ENCODE assay signal across 27 cellular contexts in the genomic region with DNA sequence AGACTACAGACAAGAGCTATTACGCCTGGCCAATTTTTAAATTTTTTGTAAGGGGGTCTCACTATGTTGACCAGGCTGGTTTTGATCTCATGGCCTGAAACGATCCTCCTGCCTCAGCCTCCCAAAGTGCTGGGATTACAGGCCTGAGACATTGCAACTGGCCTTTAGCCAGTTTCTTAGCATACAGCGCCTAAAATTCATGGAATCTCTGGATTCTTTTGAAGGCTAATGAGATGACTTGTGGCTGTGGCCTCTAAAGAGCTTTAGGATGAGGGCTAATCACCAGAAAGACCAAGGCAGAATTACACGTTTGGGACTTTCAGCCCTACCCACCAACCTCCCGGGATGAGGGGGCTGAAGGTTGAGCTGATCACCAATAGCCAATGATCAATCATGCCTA. TPM values are rescaled to one million over a fixed set of nuclear protein-coding genes. Genes with fewer than 3 reads are reported as not detected.
DNase-seq lines count a peak whose midpoint lies in the region; ATAC-seq, FAIRE-seq and TF ChIP-seq lines count a peak whose summit lies in the region.
"Had no signal": no experiment of that assay in that cellular context is flagged by ENCODE, and none has a peak within 500 bp of the region (broad histone marks: within the 10 kb centered on the region; RNA-seq: fewer than 3 reads in every experiment).

No MANE protein-coding gene starts in this region.

- no peaks in the 10 kb centered on the region for H3K27me3 Mint-ChIP-seq in CD4-positive, CD25-positive, alpha-beta regulatory T cell
- H3K27me3 Mint-ChIP-seq in astrocyte (ENCODE audit: low read depth, unreplicated experiment), result no peaks in the 10 kb centered on the region
- H3K27me3 Mint-ChIP-seq in naive thymus-derived CD8-positive, alpha-beta T cell, result no peaks in the 10 kb centered on the region
- H3K27me3 Mint-ChIP-seq: activated CD4-positive, alpha-beta T cell treated with anti-CD3 and anti-CD28 coated beads, Interleukin-2, amount 10 ng/mL, durations not matched to agents 7 days and 5 days had no signal

- peaks cover 48% of the 10 kb centered on the region for H3K79me2 ChIP-seq in astrocyte (ENCODE audit: insufficient read depth, low read length)

- H3K36me3 Mint-ChIP-seq in CD4-positive, CD25-positive, alpha-beta regulatory T cell, result peaks cover 33% of the 10 kb centered on the region
- peaks cover 6% of the 10 kb centered on the region for H3K36me3 Mint-ChIP-seq in astrocyte (ENCODE audit: low read depth, unreplicated experiment)
- peaks cover under 1 to 84% (median 5%) of the 10 kb centered on the region in 3 donors for H3K36me3 Mint-ChIP-seq in naive thymus-derived CD8-positive, alpha-beta T cell

- TF ChIP-seq CTCF in astrocyte (IDR thresholded peaks at IDR 0.05; ENCODE audit: insufficient read depth, low read depth, low read length), result no peak

- H3K9me3 Mint-ChIP-seq in CD4-positive, CD25-positive, alpha-beta regulatory T cell, result no peaks in the 10 kb centered on the region
- no peaks in the 10 kb centered on the region for H3K9me3 Mint-ChIP-seq in astrocyte (ENCODE audit: unreplicated experiment)
- H3K9me3 Mint-ChIP-seq in naive thymus-derived CD8-positive, alpha-beta T cell, result no peaks in the 10 kb centered on the region
- H3K9me3 Mint-ChIP-seq: activated CD4-positive, alpha-beta T cell treated with anti-CD3 and anti-CD28 coated beads, Interleukin-2, amount 10 ng/mL, durations not matched to agents 7 days and 5 days; activated T-cell treated with anti-CD3 and anti-CD28 coated beads, Interleukin-2, amount 50 U/mL, for 72 hours had no signal

- H3K27ac ChIP-seq in CD4-positive, CD25-positive, alpha-beta regulatory T cell (ENCODE audit: insufficient read depth, low read length, poor library complexity, severe bottlenecking), result no peak overlapping the region
- no peak overlapping the region for H3K27ac ChIP-seq in astrocyte (ENCODE audit: low read depth, low read length)
- H3K27ac ChIP-seq: adrenal gland, brain microvascular endothelial cell, epithelial cell of prostate had no signal

- no peak overlapping the region for H3K9ac ChIP-seq in astrocyte (ENCODE audit: low read length)

- H3K27ac Mint-ChIP-seq in CD4-positive, CD25-positive, alpha-beta regulatory T cell, result peak overlapping the region in 2 of 3 donors; percentile 40 to 68
- H3K27ac Mint-ChIP-seq in astrocyte (ENCODE audit: unreplicated experiment), result no peak overlapping the region
- H3K27ac Mint-ChIP-seq in naive thymus-derived CD8-positive, alpha-beta T cell, result peak overlapping the region in 9 of 10 donors; percentile 13 to 82 (median 71)
- H3K27ac Mint-ChIP-seq: activated CD4-positive, alpha-beta T cell treated with anti-CD3 and anti-CD28 coated beads, Interleukin-2, amount 10 ng/mL, durations not matched to agents 7 days and 5 days had no signal

- H3K4me1 ChIP-seq in CD4-positive, CD25-positive, alpha-beta regulatory T cell (ENCODE audit: control insufficient read depth, insufficient read depth, low read length, poor library complexity, severe bottlenecking), result peaks cover 7% of the 10 kb centered on the region
- H3K4me1 ChIP-seq in astrocyte (ENCODE audit: insufficient read depth, low read length), result peaks cover 12% of the 10 kb centered on the region

- FAIRE-seq in astrocyte (lab: Jason Lieb, UNC) (no peak), GM19239 (lab: Jason Lieb, UNC) (no peak)

- ATAC-seq in CD4-positive, CD25-positive, alpha-beta regulatory T cell (ENCODE audit: low read depth in 2 of 2), result no peak
- ATAC-seq in naive thymus-derived CD8-positive, alpha-beta T cell, result no peak
- no peak for ATAC-seq in HG03135 (IDR thresholded peaks at IDR 0.05; ENCODE audit: unreplicated experiment)
- ATAC-seq: activated T-cell treated with anti-CD3 and anti-CD28 coated beads, Interleukin-2, amount 50 U/mL, for 72 hours; mucosa of descending colon; right cardiac atrium had no signal

- H3K4me2 ChIP-seq in astrocyte (ENCODE audit: low read length), result no peak overlapping the region

- no peaks in the 10 kb centered on the region for H3K9me3 ChIP-seq in CD4-positive, CD25-positive, alpha-beta regulatory T cell (ENCODE audit: control insufficient read depth in 2 of 2, low read length in 2 of 2)
- H3K9me3 ChIP-seq in astrocyte (ENCODE audit: insufficient read depth, low read depth, low read length), result no peaks in the 10 kb centered on the region
- H3K9me3 ChIP-seq: adrenal gland, mucosa of descending colon, upper lobe of left lung had no signal

- no peak overlapping the region for H3K4me3 Mint-ChIP-seq in CD4-positive, CD25-positive, alpha-beta regulatory T cell
- no peak overlapping the region for H3K4me3 Mint-ChIP-seq in astrocyte (ENCODE audit: unreplicated experiment)
- no peak overlapping the region for H3K4me3 Mint-ChIP-seq in naive thymus-derived CD8-positive, alpha-beta T cell
- H3K4me3 Mint-ChIP-seq: activated CD4-positive, alpha-beta T cell treated with anti-CD3 and anti-CD28 coated beads, Interleukin-2, amount 10 ng/mL, durations not matched to agents 7 days and 5 days; activated T-cell treated with anti-CD3 and anti-CD28 coated beads, Interleukin-2, amount 50 U/mL, for 72 hours had no signal

- peaks cover 7 to 49% (median 41%) of the 10 kb centered on the region in 4 donors for H3K4me1 Mint-ChIP-seq in CD4-positive, CD25-positive, alpha-beta regulatory T cell
- peaks cover 41% of the 10 kb centered on the region for H3K4me1 Mint-ChIP-seq in astrocyte (ENCODE audit: low read depth, unreplicated experiment)
- peaks cover 20 to 59% (median 48%) of the 10 kb centered on the region in 4 donors for H3K4me1 Mint-ChIP-seq in naive thymus-derived CD8-positive, alpha-beta T cell

- H2AFZ ChIP-seq in astrocyte (ENCODE audit: low read depth, low read length), result no peak overlapping the region

- peaks cover 73% of the 10 kb centered on the region for H3K36me3 ChIP-seq in CD4-positive, CD25-positive, alpha-beta regulatory T cell (ENCODE audit: control insufficient read depth, insufficient read depth, low read length)
- H3K36me3 ChIP-seq in astrocyte (ENCODE audit: insufficient read depth, low read length), result peaks cover 14% of the 10 kb centered on the region

- H3K4me3 ChIP-seq in CD4-positive, CD25-positive, alpha-beta regulatory T cell (ENCODE audit: low read depth, low read length), result no peak overlapping the region
- no peak overlapping the region for H3K4me3 ChIP-seq in astrocyte (ENCODE audit: insufficient read depth, low read depth, low read length)
- H3K4me3 ChIP-seq: adrenal gland, lung, mucosa of descending colon, upper lobe of left lung had no signal

- POLR2A ChIA-PET in naive thymus-derived CD8-positive, alpha-beta T cell (lab: Charles Lee), result no interaction called here

- no peak for DNase-seq in CD4-positive, CD25-positive, alpha-beta regulatory T cell
- peak; percentile 28 for DNase-seq in ELR (ENCODE audit: low read depth)
- peak; percentile 23 for DNase-seq in astrocyte (ENCODE audit: low read depth)
- DNase-seq in naive thymus-derived CD8-positive, alpha-beta T cell, result no peak
- no peak for DNase-seq in GM19239 (ENCODE audit: insufficient read length, low spot score)
- no peak for DNase-seq in NCI-H1092 (lab: John Stamatoyannopoulos, UW)
- DNase-seq: activated CD4-positive, alpha-beta T cell treated with anti-CD3 and anti-CD28 coated beads, Interleukin-2, amount 10 ng/mL, durations not matched to agents 7 days and 5 days; activated naive CD4-positive, alpha-beta T cell treated with Interleukin-2 at 50 U/mL for 16 hours; activated T-cell treated with anti-CD3 and anti-CD28 coated beads, Interleukin-2, amount 50 U/mL, for 72 hours; adrenal gland; brain microvascular endothelial cell; GDM1; HCEC 1CT; Kasumi-1; mucosa of descending colon; MV-4-11; NCI-H1694; NCI-H510A; OCI-M1; posterior cingulate gyrus; right cardiac atrium; substantia nigra; T-helper 9 cell; upper lobe of left lung had no signal

- peaks cover 48% of the 10 kb centered on the region for H4K20me1 ChIP-seq in astrocyte (ENCODE audit: insufficient read depth, low read length)

- H3K27me3 ChIP-seq in CD4-positive, CD25-positive, alpha-beta regulatory T cell (ENCODE audit: control insufficient read depth, insufficient read depth, low read length), result no peaks in the 10 kb centered on the region
- no peaks in the 10 kb centered on the region for H3K27me3 ChIP-seq in astrocyte (ENCODE audit: insufficient read depth, low read length)
- H3K27me3 ChIP-seq: adrenal gland, brain microvascular endothelial cell, upper lobe of left lung had no signal

RNA-seq across cellular contexts. Expression of gene AKAP10, which starts 34.6 kb away (rescaled TPM):
- total RNA-seq in CD4-positive, CD25-positive, alpha-beta regulatory T cell, result 46.2 TPM
- 10 to 100 TPM; 17.7 to 22.0 (median 18.4) TPM for polyA plus RNA-seq in CD4-positive, CD25-positive, alpha-beta regulatory T cell
- 27.8 and 28.9 TPM in 2 replicates for total RNA-seq in astrocyte
- 10 to 100 TPM; 70.7 to 71.9 TPM for total RNA-seq in naive thymus-derived CD8-positive, alpha-beta T cell
- polyA plus RNA-seq in naive thymus-derived CD8-positive, alpha-beta T cell, result 10 to 100 TPM; 15.3 to 28.5 (median 17.5) TPM

Comparison
In these comparisons a context has a peak if more than half of its experiments do, and no peak if none do; other contexts are left out.
1. DNase-seq: peak in ELR (single experiment) and astrocyte (single experiment); none in CD4-positive, CD25-positive, alpha-beta regulatory T cell (0 of 3), naive thymus-derived CD8-positive, alpha-beta T cell (0 of 10), GM19239 (single experiment) and NCI-H1092 (single experiment).